Comparison of ENCODE assay signal across 21 cellular contexts in genomic region chr5:72369301-72370079, GRCh38. TPM values are rescaled to one million over a fixed set of nuclear protein-coding genes. Genes with fewer than 3 reads are reported as not detected.
DNase-seq lines count a peak whose midpoint lies in the region; ATAC-seq, FAIRE-seq and TF ChIP-seq lines count a peak whose summit lies in the region.
"Had no signal": no experiment of that assay in that cellular context is flagged by ENCODE, and none has a peak within 500 bp of the region (broad histone marks: within the 10 kb centered on the region; RNA-seq: fewer than 3 reads in every experiment).

No MANE protein-coding gene starts in this region.

- H3K27ac Mint-ChIP-seq in dendritic cell treated with granulocyte-macrophage colony-stimulating factor and Interleukin-4, amounts not matched to agents 40 ng/mL and 50 ng/mL, for 4 days = peak overlapping the region; percentile 96
- H3K27ac Mint-ChIP-seq: HFFc6 had no signal

- H3K4me3 Mint-ChIP-seq in dendritic cell treated with granulocyte-macrophage colony-stimulating factor and Interleukin-4, amounts not matched to agents 40 ng/mL and 50 ng/mL, for 4 days = no peak overlapping the region
- H3K4me3 Mint-ChIP-seq: CD8-positive, alpha-beta memory T cell; HFFc6 had no signal

- peaks cover 95% of the 10 kb centered on the region for H3K4me1 Mint-ChIP-seq in dendritic cell treated with granulocyte-macrophage colony-stimulating factor and Interleukin-4, amounts not matched to agents 40 ng/mL and 50 ng/mL, for 4 days (ENCODE audit: low read depth)
- H3K4me1 Mint-ChIP-seq: CD8-positive, alpha-beta memory T cell had no signal

- H3K4me3 ChIP-seq in OCI-LY3 (ENCODE audit: low read length) = no peak overlapping the region
- no peak overlapping the region for H3K4me3 ChIP-seq in mucosa of descending colon
- H3K4me3 ChIP-seq: MG63 had no signal

- no peaks in the 10 kb centered on the region for H3K79me2 ChIP-seq in OCI-LY3 (ENCODE audit: low read length)

- H3K27me3 Mint-ChIP-seq in dendritic cell treated with granulocyte-macrophage colony-stimulating factor and Interleukin-4, amounts not matched to agents 40 ng/mL and 50 ng/mL, for 4 days = no peaks in the 10 kb centered on the region

- H3K36me3 ChIP-seq in OCI-LY3 (replicated peaks; ENCODE audit: low read depth, low read length) (peaks cover 8% of the 10 kb centered on the region), mucosa of descending colon (ENCODE audit: low read depth) (no peaks in the 10 kb centered on the region)
- H3K36me3 ChIP-seq: BE2C, MG63 had no signal

- H3K9me3 Mint-ChIP-seq in dendritic cell treated with granulocyte-macrophage colony-stimulating factor and Interleukin-4, amounts not matched to agents 40 ng/mL and 50 ng/mL, for 4 days = no peaks in the 10 kb centered on the region
- H3K9me3 Mint-ChIP-seq: CD8-positive, alpha-beta memory T cell had no signal

- peak; percentile 50 for FAIRE-seq in GM18507 (lab: Jason Lieb, UNC)
- FAIRE-seq: RCC 7860 had no signal

- TF ChIP-seq CTCF in OCI-LY3 (IDR thresholded peaks at IDR 0.05; ENCODE audit: low read depth, low read length) (no peak), mucosa of descending colon (IDR thresholded peaks at IDR 0.05) (no peak)

- no peak overlapping the region for H2AFZ ChIP-seq in OCI-LY3 (ENCODE audit: low read depth, low read length)

- no peak for DNase-seq in GM18507 (ENCODE audit: extremely low spot score, insufficient read length, low read depth)
- DNase-seq in mucosa of descending colon = no peak
- no peak for DNase-seq in activated naive CD4-positive, alpha-beta T cell treated with Interleukin-2 at 50 U/mL for 16 hours
- no peak for DNase-seq in COR-L47 (lab: John Stamatoyannopoulos, UW)
- no peak for DNase-seq in NCI-H2081 treated with DMSO at 0.1 percent for 48 hours (lab: John Stamatoyannopoulos, UW)
- DNase-seq: BE2C; CD8-positive, alpha-beta memory T cell; DMS 273 treated with DMSO at 0.1 percent for 48 hours; EL; HFFc6; MG63; NCI-H1105; NCI-H187; NCI-H2171 treated with DMSO at 0.1 percent for 48 hours; NCI-H510A; NCI-H82; SHP77 had no signal

- no peaks in the 10 kb centered on the region for H3K27me3 ChIP-seq in OCI-LY3 (ENCODE audit: low read depth, low read length)
- H3K27me3 ChIP-seq: BE2C, MG63 had no signal

- H3K4me1 ChIP-seq in OCI-LY3 (ENCODE audit: low read length) (peaks cover 48% of the 10 kb centered on the region), mucosa of descending colon (ENCODE audit: low read depth) (no peaks in the 10 kb centered on the region)
- H3K4me1 ChIP-seq: BE2C had no signal

- peaks cover 8% of the 10 kb centered on the region for H3K36me3 Mint-ChIP-seq in dendritic cell treated with granulocyte-macrophage colony-stimulating factor and Interleukin-4, amounts not matched to agents 40 ng/mL and 50 ng/mL, for 4 days (ENCODE audit: low read depth)

- no peak overlapping the region for H3K9ac ChIP-seq in OCI-LY3 (ENCODE audit: low read length)
- H3K9ac ChIP-seq: KMS-11 had no signal

- ATAC-seq in mucosa of descending colon = no peak

- H3K4me2 ChIP-seq in OCI-LY3 (ENCODE audit: low read length) = peak overlapping the region; percentile 45
- H3K4me2 ChIP-seq: KMS-11 had no signal

- H3K27ac ChIP-seq in OCI-LY3 (ENCODE audit: low read length) = no peak overlapping the region
- H3K27ac ChIP-seq: KMS-11 had no signal

- intact Hi-C loops in dendritic cell treated with granulocyte-macrophage colony-stimulating factor and Interleukin-4, amounts not matched to agents 40 ng/mL and 50 ng/mL, for 4 days (cut with micrococcal nuclease) = loop anchor here (5.0 to 10.0 kb wide), 3 partner anchors 38 to 585 kb away; partner anchors contain the start of gene FCHO2
- intact Hi-C loops in mucosa of descending colon (cut with DNase I, micrococcal nuclease) = loop anchor here in 1 of 2 donors (5.0 kb wide), 1 partner anchor 153 kb away; no protein-coding TSS in a partner anchor

- H4K20me1 ChIP-seq in OCI-LY3 (ENCODE audit: insufficient read depth, low read length) = no peaks in the 10 kb centered on the region

- H3K9me3 ChIP-seq in OCI-LY3 (ENCODE audit: insufficient read depth, low read length) (no peaks in the 10 kb centered on the region), mucosa of descending colon (no peaks in the 10 kb centered on the region)
- H3K9me3 ChIP-seq: BE2C had no signal

RNA-seq across cellular contexts. Expression of gene PTCD2, which starts 49.3 kb away (rescaled TPM):
- 1 to 10 TPM; 4.7 to 6.3 (median 5.2) TPM for total RNA-seq in mucosa of descending colon

RNA-seq across cellular contexts. Expression of gene MRPS27, which starts 49.5 kb away (rescaled TPM):
- total RNA-seq in mucosa of descending colon = 10 to 100 TPM; 32.7 to 40.3 (median 37.6) TPM
